16 cellular contexts compared by ENCODE assay signal in the genomic region with DNA sequence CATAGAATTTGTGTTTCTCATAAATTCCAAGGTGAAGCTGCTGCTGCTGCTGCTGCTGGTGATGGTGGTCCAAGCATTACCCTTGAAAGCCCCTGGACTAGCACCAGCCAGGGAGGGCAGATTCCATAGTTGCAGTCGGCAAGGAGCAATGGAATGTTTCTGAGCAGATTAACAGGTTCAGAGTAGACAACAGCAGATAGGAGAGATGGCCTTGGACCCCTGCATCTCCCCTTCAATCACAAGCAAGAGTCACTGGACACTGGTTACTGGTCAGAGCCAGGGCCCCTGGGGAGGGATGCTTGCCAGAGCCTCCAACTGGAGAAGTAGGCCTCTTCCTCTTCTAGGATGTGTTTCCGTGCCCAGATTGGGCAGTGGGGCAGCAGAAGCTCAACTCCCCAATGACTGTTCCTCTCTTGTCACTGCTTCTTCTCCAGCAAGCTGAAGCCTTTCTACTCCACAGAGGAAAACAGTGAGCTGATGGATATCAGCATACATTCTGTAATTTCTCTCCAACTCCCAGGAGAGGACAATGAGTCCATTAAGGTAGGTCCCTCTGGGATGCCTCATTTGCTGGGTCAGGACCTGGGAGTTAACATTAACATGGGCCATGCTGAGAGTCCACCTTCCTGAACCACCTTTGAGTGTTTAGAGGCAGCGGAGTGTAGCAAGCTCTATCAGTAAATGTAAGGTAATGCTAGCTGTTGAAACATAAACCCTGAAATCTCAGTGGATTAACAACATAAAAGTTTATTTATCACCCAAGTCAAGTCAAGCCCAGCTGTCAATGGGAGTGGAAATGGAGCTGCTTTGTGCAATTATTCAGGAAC. TPM values are rescaled to one million over a fixed set of nuclear protein-coding genes. Genes with fewer than 3 reads are reported as not detected.
"Had no signal": no experiment of that assay in that cellular context is flagged by ENCODE, and none has a peak within 500 bp of the region (broad histone marks: within the 10 kb centered on the region; RNA-seq: fewer than 3 reads in every experiment).

No MANE protein-coding gene starts in this region.

- H3K36me3 ChIP-seq: colonic mucosa, gastrocnemius medialis, thyroid gland had no signal

- H3K27me3 ChIP-seq: colonic mucosa, gastrocnemius medialis, thyroid gland had no signal

- H3K27ac ChIP-seq: colonic mucosa, gastrocnemius medialis, psoas muscle, thyroid gland had no signal

- H3K36me3 Mint-ChIP-seq: activated naive CD4-positive, alpha-beta T cell treated with anti-CD3 and anti-CD28 coated beads, Interleukin-2, amount 10 ng/mL, durations not matched to agents 7 days and 5 days; naive thymus-derived CD4-positive, alpha-beta T cell had no signal

- H3K4me1 Mint-ChIP-seq: activated B cell treated with CpG ODN at 0.5 μM for 24 hours; activated naive CD4-positive, alpha-beta T cell treated with anti-CD3 and anti-CD28 coated beads, Interleukin-2, amount 10 ng/mL, durations not matched to agents 7 days and 5 days; naive thymus-derived CD4-positive, alpha-beta T cell had no signal

- H3K9me3 Mint-ChIP-seq: activated B cell treated with CpG ODN at 0.5 μM for 24 hours; activated naive CD4-positive, alpha-beta T cell treated with anti-CD3 and anti-CD28 coated beads, Interleukin-2, amount 10 ng/mL, durations not matched to agents 7 days and 5 days had no signal

- H3K9me3 ChIP-seq: colonic mucosa, gastrocnemius medialis, psoas muscle, thyroid gland had no signal

- H3K27ac Mint-ChIP-seq: activated B cell treated with CpG ODN at 0.5 μM for 24 hours; activated naive CD4-positive, alpha-beta T cell treated with anti-CD3 and anti-CD28 coated beads, Interleukin-2, amount 10 ng/mL, durations not matched to agents 7 days and 5 days; naive thymus-derived CD4-positive, alpha-beta T cell had no signal

- ATAC-seq: gastrocnemius medialis; naive thymus-derived CD4-positive, alpha-beta T cell; psoas muscle had no signal

- H3K4me3 ChIP-seq: colonic mucosa, gastrocnemius medialis, lung, psoas muscle, thyroid gland had no signal

- DNase-seq: activated B cell treated with CpG ODN at 0.5 μM for 24 hours; caudate nucleus; colonic mucosa; effector CD4-positive, alpha-beta T cell; gastrocnemius medialis; naive thymus-derived CD4-positive, alpha-beta T cell; occipital lobe; psoas muscle; stimulated activated CD4-positive, alpha-beta T cell treated with anti-CD3 and anti-CD28 coated beads, Interleukin-15, amount 100 ng/mL, for 24 hours; stimulated activated CD4-positive, alpha-beta T cell treated with anti-CD3 and anti-CD28 coated beads, Interleukin-4, amount 100 ng/mL, for 24 hours; thyroid gland had no signal

- H3K4me1 ChIP-seq: colonic mucosa, gastrocnemius medialis, psoas muscle, thyroid gland had no signal

- H3K4me3 Mint-ChIP-seq: activated B cell treated with CpG ODN at 0.5 μM for 24 hours; activated naive CD4-positive, alpha-beta T cell treated with anti-CD3 and anti-CD28 coated beads, Interleukin-2, amount 10 ng/mL, durations not matched to agents 7 days and 5 days; naive thymus-derived CD4-positive, alpha-beta T cell had no signal

RNA-seq across cellular contexts. Expression of a gene that starts 35.3 kb away (rescaled TPM):
- total RNA-seq: activated B cell treated with CpG ODN at 0.5 μM for 24 hours; colonic mucosa; fibroblast of lung; gastrocnemius medialis; mononuclear cell; naive thymus-derived CD4-positive, alpha-beta T cell; occipital lobe; psoas muscle; T-helper 1 cell treated with Interleukin-12 subunit alpha and Interleukin-12 subunit beta and Interleukin-4 antibody, amounts not matched to agents 30 ng/mL and 1 ng/mL, for 36 hours had no signal
- polyA plus RNA-seq: fibroblast of lung; lung; naive thymus-derived CD4-positive, alpha-beta T cell; psoas muscle had no signal

RNA-seq across cellular contexts. Expression of a gene that starts 40.9 kb away (rescaled TPM):
- total RNA-seq: psoas muscle had no signal

RNA-seq across cellular contexts. Expression of a gene that starts 53.4 kb away (rescaled TPM):
- total RNA-seq: activated B cell treated with CpG ODN at 0.5 μM for 24 hours; fibroblast of lung; mononuclear cell; naive thymus-derived CD4-positive, alpha-beta T cell; occipital lobe; psoas muscle; T-helper 1 cell treated with Interleukin-12 subunit alpha and Interleukin-12 subunit beta and Interleukin-4 antibody, amounts not matched to agents 30 ng/mL and 1 ng/mL, for 36 hours had no signal
- polyA plus RNA-seq: fibroblast of lung; naive thymus-derived CD4-positive, alpha-beta T cell had no signal
